ENCODE assay signal across 13 cellular contexts in the genomic region with DNA sequence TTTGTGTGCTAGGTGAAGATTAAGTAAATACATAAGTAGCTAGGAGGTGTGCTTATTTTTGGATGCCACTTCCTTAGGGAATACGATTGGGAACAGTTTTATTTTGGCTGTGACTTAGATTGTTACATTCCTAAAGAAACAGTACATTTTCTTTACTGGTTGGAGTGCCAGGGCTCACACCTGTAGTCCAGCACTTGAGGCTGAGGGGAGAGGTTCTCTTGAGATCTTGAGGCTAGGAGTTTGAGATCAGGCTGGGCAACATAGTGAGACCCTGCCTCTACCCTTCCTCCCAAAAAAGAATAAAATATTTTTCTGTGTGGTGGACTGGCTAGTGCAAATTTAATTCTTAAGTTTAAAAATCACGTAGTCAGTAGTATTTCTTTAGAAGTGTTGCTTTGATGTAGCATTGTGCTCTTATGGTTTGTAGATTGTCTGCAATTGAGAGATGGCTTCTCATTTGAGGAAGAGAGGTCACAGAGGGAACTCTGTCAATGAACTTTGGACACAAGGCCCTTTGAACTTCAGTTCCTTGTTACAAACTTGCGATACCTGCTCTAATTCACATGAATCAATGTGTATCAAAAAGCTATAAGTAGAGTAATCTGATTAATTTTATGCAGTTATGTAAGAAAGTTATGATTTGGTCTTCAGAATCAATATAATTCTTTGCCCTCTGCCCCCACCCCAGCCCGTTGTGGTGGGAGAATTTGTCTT. TPM values are rescaled to one million over a fixed set of nuclear protein-coding genes. Genes with fewer than 3 reads are reported as not detected.
DNase-seq lines count a peak whose midpoint lies in the region; ATAC-seq, FAIRE-seq and TF ChIP-seq lines count a peak whose summit lies in the region.
"Had no signal": no experiment of that assay in that cellular context is flagged by ENCODE, and none has a peak within 500 bp of the region (broad histone marks: within the 10 kb centered on the region; RNA-seq: fewer than 3 reads in every experiment).

No MANE protein-coding gene starts in this region.

- in situ Hi-C loops in K562 (cut with MboI): no loop called here

- no peaks in the 10 kb centered on the region for H3K27me3 ChIP-seq in BLaER1
- no peaks in the 10 kb centered on the region for H3K27me3 ChIP-seq in Loucy (ENCODE audit: insufficient read depth, low read length, poor library complexity, severe bottlenecking)
- no peaks in the 10 kb centered on the region for H3K27me3 ChIP-seq in K562 (ENCODE audit: control insufficient read depth in 2 of 2, insufficient read depth in 2 of 2, low read length in 2 of 2)
- H3K27me3 ChIP-seq in BE2C: no peaks in the 10 kb centered on the region

- POLR2A ChIA-PET in K562 (lab: Yijun Ruan, JAX): interaction anchor here (0.6 to 4.0 kb wide), 8 partner anchors 7 to 649 kb away, joined by 3 to 26 read pairs (median 3); a partner anchor contains a TSS

- peaks cover 4 to 11% of the 10 kb centered on the region in 2 donors for H3K36me3 Mint-ChIP-seq in naive B cell

- H3K27ac ChIP-seq in BLaER1 (no peak overlapping the region), K562 (ENCODE audit: extremely low read depth, low read depth, low read length) (no peak overlapping the region)

- H3K4me2 ChIP-seq in BLaER1 (peak overlapping the region; percentile 90), Loucy (ENCODE audit: low read depth, low read length, poor library complexity, severe bottlenecking) (peak overlapping the region; percentile 56), K562 (ENCODE audit: insufficient read depth, low read length) (no peak overlapping the region)

- H3K9me1 ChIP-seq in K562 (ENCODE audit: control insufficient read depth, insufficient read depth, low read length): peaks cover 10% of the 10 kb centered on the region

- peaks cover 89% of the 10 kb centered on the region for H3K36me3 ChIP-seq in BLaER1
- H3K36me3 ChIP-seq in Loucy (ENCODE audit: insufficient read depth, low read length): peaks cover 9% of the 10 kb centered on the region; the same call in 1 of the 2 replicates
- H3K36me3 ChIP-seq in K562 (ENCODE audit: control insufficient read depth, insufficient read depth, low read length): peaks cover 97% of the 10 kb centered on the region
- peaks cover 83% of the 10 kb centered on the region for H3K36me3 ChIP-seq in BE2C

- no peak overlapping the region for H2AFZ ChIP-seq in Loucy (ENCODE audit: low read length)
- H2AFZ ChIP-seq in K562 (ENCODE audit: low read depth, low read length): no peak overlapping the region

- intact Hi-C loops in K562 (cut with micrococcal nuclease): loop anchor here (1.0 kb wide), 1 partner anchor 29 kb away; no protein-coding TSS in a partner anchor

- 72% methylated on average over 4 of the region's 4 CpGs for WGBS in K562 (ENCODE audit: insufficient coverage, low coverage, missing lambda C conversion rate)

- DNase-seq in K562 (ENCODE audit: extremely low read depth in 1 of 4, low spot score in 3 of 4) (no peak), naive B cell (no peak), BE2C (no peak)
- DNase-seq: left cardiac atrium, NCI-H2107 had no signal

- no peak for FAIRE-seq in K562 (lab: Jason Lieb, UNC)
- FAIRE-seq: H54 had no signal

- no peaks in the 10 kb centered on the region for H3F3A ChIP-seq in Loucy (ENCODE audit: low read depth)

- ATAC-seq in K562: peak; percentile 25; the same call in 2 of the 3 replicates
- ATAC-seq in naive B cell (ENCODE audit: low read depth in 2 of 2): no peak
- no peak for ATAC-seq in HG03378 (IDR thresholded peaks at IDR 0.05; ENCODE audit: unreplicated experiment)
- no peak for ATAC-seq in HG03095 (IDR thresholded peaks at IDR 0.05; ENCODE audit: unreplicated experiment)
- no peak for ATAC-seq in GM21360 (IDR thresholded peaks at IDR 0.05; ENCODE audit: unreplicated experiment)
- ATAC-seq: left cardiac atrium, SK-N-SH treated with all-trans-retinoic acid at 6 μM for 48 hours had no signal

- no TSS peak for BruUV-seq in K562 (replicated peaks; lab: Mats Ljungman, UMichigan)

- peaks cover 100% of the 10 kb centered on the region for H3K79me2 ChIP-seq in Loucy (ENCODE audit: insufficient read depth, low read length)
- peaks cover 100% of the 10 kb centered on the region for H3K79me2 ChIP-seq in K562 (ENCODE audit: control insufficient read depth, insufficient read depth, low read length)

- H3K4me3 Mint-ChIP-seq in naive B cell: peak overlapping the region in 7 of 8 donors; percentile 16 to 84 (median 67)

- TF ChIP-seq POLR2A in K562 (conservative IDR thresholded peaks at IDR 0.05): 0 out of 2 replicates have a peak, but pooled peaks have one; percentile 7

- no peak for TF ChIP-seq RAD21 in K562 (CRISPR knock-in tag; conservative IDR thresholded peaks at IDR 0.05 in 1 of 2, IDR thresholded peaks at IDR 0.05 in 1 of 2)

- TF ChIP-seq CTCF in Loucy (conservative IDR thresholded peaks at IDR 0.05; ENCODE audit: low read length): no peak
- TF ChIP-seq CTCF in K562 (IDR thresholded peaks at IDR 0.05 in 2 of 3, conservative IDR thresholded peaks at IDR 0.05 in 1 of 3; ENCODE audit: insufficient read depth in 2 of 3, low read depth in 1 of 3, low read length in 3 of 3): no peak
- no peak for TF ChIP-seq CTCF in BE2C (IDR thresholded peaks at IDR 0.05; ENCODE audit: low read depth, low read length)

- no peaks in the 10 kb centered on the region for H3K9me3 ChIP-seq in BLaER1
- no peaks in the 10 kb centered on the region for H3K9me3 ChIP-seq in Loucy (ENCODE audit: insufficient read depth, low read depth, low read length)
- no peaks in the 10 kb centered on the region for H3K9me3 ChIP-seq in K562 (replicated peaks; ENCODE audit: control insufficient read depth, insufficient read depth, low read depth, low read length)
- H3K9me3 ChIP-seq in BE2C: no peaks in the 10 kb centered on the region
- H3K9me3 ChIP-seq: thoracic aorta had no signal

- H3K4me3 ChIP-seq in BLaER1 (no peak overlapping the region), Loucy (ENCODE audit: low read length, poor library complexity, severe bottlenecking) (peak overlapping the region; percentile 43), K562 (no peak overlapping the region), BE2C (ENCODE audit: low read depth, low read length) (no peak overlapping the region)

- no peaks in the 10 kb centered on the region for H3K9me3 Mint-ChIP-seq in naive B cell

- CTCF ChIA-PET in K562 (lab: Yijun Ruan, JAX; ENCODE audit: low intra/inter-chr PET ratio): no interaction called here

- no peak for TF ChIP-seq EP300 in K562 (IDR thresholded peaks at IDR 0.05; ENCODE audit: low read length)

- H3K27me3 Mint-ChIP-seq in naive B cell: no peaks in the 10 kb centered on the region

- no peaks in the 10 kb centered on the region for H3K9me2 ChIP-seq in Loucy (replicated peaks; ENCODE audit: low read depth, low read length)

- H3K9ac ChIP-seq in BLaER1: no peak overlapping the region
- H3K9ac ChIP-seq in Loucy (ENCODE audit: low read depth, low read length, poor library complexity, severe bottlenecking): no peak overlapping the region
- no peak overlapping the region for H3K9ac ChIP-seq in K562 (ENCODE audit: insufficient read depth in 1 of 2, low read depth in 2 of 2, low read length in 2 of 2)

- peaks cover 98% of the 10 kb centered on the region for H3K4me1 ChIP-seq in BLaER1
- H3K4me1 ChIP-seq in Loucy (ENCODE audit: insufficient read depth, low read length, poor library complexity, severe bottlenecking): peaks cover 30% of the 10 kb centered on the region
- H3K4me1 ChIP-seq in K562 (replicated peaks in 1 of 2; ENCODE audit: control insufficient read depth in 2 of 2, insufficient read depth in 2 of 2, low read length in 2 of 2): peaks cover 9 to 46% of the 10 kb centered on the region in 2 experiments
- 0 out of 2 replicates have a peak, but pooled peaks cover 3% of the 10 kb centered on the region for H3K4me1 ChIP-seq in BE2C

- H3K27ac Mint-ChIP-seq in naive B cell: peak overlapping the region in 5 of 6 donors; percentile 37 to 96 (median 85)

- H3K4me1 Mint-ChIP-seq in naive B cell: peaks cover 66 to 95% (median 87%) of the 10 kb centered on the region in 3 donors

- H4K20me1 ChIP-seq in BLaER1: peaks cover 100% of the 10 kb centered on the region
- H4K20me1 ChIP-seq in Loucy (ENCODE audit: insufficient read depth, low read length, poor library complexity, severe bottlenecking): peaks cover 85% of the 10 kb centered on the region
- H4K20me1 ChIP-seq in K562 (replicated peaks; ENCODE audit: control insufficient read depth, insufficient read depth, low read length): peaks cover 73% of the 10 kb centered on the region

TF ChIP-seq in K562, 482 proteins besides CTCF, POLR2A, EP300 and RAD21 (continues in another document):
- TF ChIP-seq ZNF197 (CRISPR knock-in tag; IDR thresholded peaks at IDR 0.05; ENCODE audit: low read depth) (no peak), TAF7 (tag; IDR thresholded peaks at IDR 0.05) (no peak), NCOA1 (IDR thresholded peaks at IDR 0.05; ENCODE audit: low read depth) (no peak), GABPB2 (CRISPR knock-in tag; conservative IDR thresholded peaks at IDR 0.05) (no peak)
- TF ChIP-seq, protein P1, sequence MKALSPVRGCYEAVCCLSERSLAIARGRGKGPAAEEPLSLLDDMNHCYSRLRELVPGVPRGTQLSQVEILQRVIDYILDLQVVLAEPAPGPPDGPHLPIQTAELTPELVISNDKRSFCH (CRISPR knock-in tag; IDR thresholded peaks at IDR 0.05): no peak
- TF ChIP-seq, protein P1 (tag; IDR thresholded peaks at IDR 0.05): no peak

RNA-seq across cellular contexts. Expression of a gene that starts 7.1 kb away (rescaled TPM):
- 41.9 and 121 TPM in 2 replicates for total RNA-seq in K562 (2011; cell fraction: chromatin; rRNA removed; ENCODE audit: low replicate concordance)
- total RNA-seq in K562 (2011; cell fraction: nucleolus; rRNA removed): 24.8 and 28.7 TPM in 2 replicates
- total RNA-seq in K562 (2011; cell fraction: nucleoplasm; rRNA removed): 80.9 and 151 TPM in 2 replicates
- total RNA-seq in K562 (2014; rRNA removed) (40.9 and 43.4 TPM in 2 replicates), K562 (2014; rRNA removed; fragmentation: Illumina TruSeq; extraction: Trizol) (56.1 and 69.9 TPM in 2 replicates), K562 (2015; rRNA removed; fragmentation: Illumina TruSeq; extraction: Trizol) (38.3 and 40.2 TPM in 2 replicates), K562 (2021) (53.8 and 67.9 TPM in 2 replicates)
- polyA plus RNA-seq in K562 (2011; rRNA removed) (28.2 and 36.5 TPM in 2 replicates), K562 (2014; fragmentation: Illumina TruSeq; extraction: Trizol) (27.7 and 30.7 TPM in 2 replicates), K562 (2014; fragmentation: Nextera tagmentation; extraction: Ambion mirVana) (10 to 100 TPM; 10.8 to 17.4 TPM), K562 (2014; rRNA removed) (25.3 and 30.4 TPM in 2 replicates), naive B cell (ENCODE audit: low read depth in 6 of 6) (10 to 100 TPM; 10.1 to 24.8 (median 14.5) TPM)
- polyA plus RNA-seq in K562 (2011; cell fraction: cytosol; rRNA removed): 9.7 and 16.7 TPM in 2 replicates
- polyA plus RNA-seq in K562 (2011; cell fraction: nucleus; rRNA removed): 23.1 and 24.2 TPM in 2 replicates
- 17.2 and 18.7 TPM in 2 replicates for polyA plus RNA-seq in K562 (2012)
- 73.0 and 82.3 TPM in 2 replicates for polyA minus RNA-seq in K562 (2011; rRNA and poly(A)+ RNA removed)
- 24.2 and 35.8 TPM in 2 replicates for polyA minus RNA-seq in K562 (2011; cell fraction: cytosol; rRNA and poly(A)+ RNA removed)
- polyA minus RNA-seq in K562 (2011; cell fraction: nucleus; rRNA and poly(A)+ RNA removed): 17.8 and 27.5 TPM in 2 replicates
- 34.2 TPM for polyA plus RNA-seq in BE2C (2012; ENCODE audit: insufficient read depth, insufficient read length, low read depth)
